Comparison of ENCODE assay signal across 8 cellular contexts in the genomic region with DNA sequence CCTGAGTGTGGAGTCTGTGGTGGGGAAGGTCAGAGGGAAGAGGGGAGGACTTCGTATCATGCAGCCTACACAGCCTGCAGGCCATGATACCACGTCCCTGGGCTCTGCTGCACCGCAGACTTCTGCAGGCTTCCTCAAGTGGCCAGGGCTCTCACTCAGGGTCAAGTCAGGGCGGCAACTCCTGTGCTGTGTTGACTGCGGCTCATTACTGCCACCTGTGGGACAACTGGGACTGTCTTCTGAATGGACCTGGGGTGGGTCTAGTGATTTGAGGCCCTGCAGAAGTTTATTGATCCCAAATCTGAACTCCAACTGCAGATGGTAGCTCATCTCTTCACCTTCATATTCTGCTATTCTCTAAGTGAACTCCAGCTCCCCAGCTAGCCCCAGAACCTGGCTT.
A peak's percentile ranks its signal among the peaks of the same experiment; 100 is the strongest.
DNase-seq lines count a peak whose midpoint lies in the region; ATAC-seq and TF ChIP-seq lines count a peak whose summit lies in the region.

No MANE protein-coding gene starts in this region.

- no peak overlapping the region for H3K4me2 ChIP-seq in KMS-11

- H3K27ac ChIP-seq in KMS-11 = no peak overlapping the region

- no peak overlapping the region for H3K4me3 ChIP-seq in KMS-11 (IDR thresholded peaks at IDR 0.05; ENCODE audit: insufficient read depth, low read depth, low read length)

- DNase-seq in G401 (ENCODE audit: low spot score) = peak; percentile 25
- peak; percentile 34 for DNase-seq in activated CD8-positive, alpha-beta memory T cell treated with anti-CD3 and anti-CD28 coated beads, Interleukin-2, amount 50 U/mL, for 4 hours
- peak; percentile 53 for DNase-seq in left ventricle myocardium superior
- peak; percentile 22 to 55 (median 31) for DNase-seq in stimulated activated CD4-positive, alpha-beta T cell treated with anti-CD3 and anti-CD28 coated beads, TNF-alpha, amount 100 ng/mL, for 24 hours (ENCODE audit: low read depth in 3 of 3)
- no peak for DNase-seq in mesenteric fat pad (ENCODE audit: low spot score)
- DNase-seq in NCI-H446 treated with DMSO at 0.1 percent for 48 hours (lab: John Stamatoyannopoulos, UW) = no peak

- no peaks in the 10 kb centered on the region for H3K27me3 ChIP-seq in KMS-11 (ENCODE audit: insufficient read depth, low read depth)

- no peaks in the 10 kb centered on the region for H4K20me1 ChIP-seq in KMS-11 (ENCODE audit: insufficient read depth)

- no peak overlapping the region for H2AFZ ChIP-seq in KMS-11 (ENCODE audit: low read depth)

- TF ChIP-seq CTCF in KMS-11 (conservative IDR thresholded peaks at IDR 0.05; ENCODE audit: low read depth, low read length) = peak; percentile 38

- H3K79me2 ChIP-seq in KMS-11 (ENCODE audit: insufficient read depth, low read depth) = no peaks in the 10 kb centered on the region

- in situ Hi-C loops in G401 (cut with HindIII; ENCODE audit: low sequenced_read_pairs) = no loop called here

- intact Hi-C loops in left ventricle myocardium superior (cut with micrococcal nuclease) = no loop called here

- H3K4me1 ChIP-seq in KMS-11 (ENCODE audit: low read depth, poor library complexity, severe bottlenecking) = no peaks in the 10 kb centered on the region

- H3K9ac ChIP-seq in KMS-11 = no peak overlapping the region

- ATAC-seq in GM21447 (IDR thresholded peaks at IDR 0.05; ENCODE audit: unreplicated experiment) (peak; percentile 96), left ventricle myocardium superior (peak; percentile 66)

- no peaks in the 10 kb centered on the region for H3K36me3 ChIP-seq in KMS-11 (ENCODE audit: insufficient read depth)

Comparison
In these comparisons a context has a peak if more than half of its experiments do, and no peak if none do; other contexts are left out.
1. DNase-seq: peak in G401 (single experiment), activated CD8-positive, alpha-beta memory T cell treated with anti-CD3 and anti-CD28 coated beads, Interleukin-2, amount 50 U/mL, for 4 hours (single experiment), left ventricle myocardium superior (single experiment) and stimulated activated CD4-positive, alpha-beta T cell treated with anti-CD3 and anti-CD28 coated beads, TNF-alpha, amount 100 ng/mL, for 24 hours (3 of 3); none in mesenteric fat pad (single experiment) and NCI-H446 treated with DMSO at 0.1 percent for 48 hours (single experiment).